25 cellular contexts compared by ENCODE assay signal in the genomic region with DNA sequence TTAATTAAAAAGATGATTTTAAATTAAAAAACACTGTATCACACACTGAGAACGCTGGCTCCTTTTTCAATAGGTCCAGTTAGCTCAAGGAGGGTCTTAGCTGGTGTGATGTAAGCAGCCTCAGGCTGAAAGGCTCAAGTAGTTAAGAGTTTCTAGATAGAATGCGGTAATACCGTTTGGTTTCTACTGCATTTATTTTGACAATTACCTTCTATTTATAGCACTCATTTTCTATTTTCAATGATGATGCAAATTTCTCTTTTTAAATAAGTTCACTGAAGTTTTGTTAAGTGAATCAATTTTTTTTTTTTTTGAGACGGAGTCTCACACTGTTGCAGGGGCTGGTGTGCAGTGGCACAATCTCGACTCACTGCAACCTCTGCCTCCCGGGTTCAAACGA.
DNase-seq lines count a peak whose midpoint lies in the region; ATAC-seq and TF ChIP-seq lines count a peak whose summit lies in the region.
"Had no signal": no experiment of that assay in that cellular context is flagged by ENCODE, and none has a peak within 500 bp of the region (broad histone marks: within the 10 kb centered on the region; RNA-seq: fewer than 3 reads in every experiment).

No MANE protein-coding gene starts in this region.

- no peaks in the 10 kb centered on the region for H3K4me1 ChIP-seq in suprapubic skin
- H3K4me1 ChIP-seq: body of pancreas had no signal

- H3K4me1 Mint-ChIP-seq in activated CD4-positive, alpha-beta memory T cell treated with anti-CD3 and anti-CD28 coated beads, Interleukin-2, amount 10 ng/mL, durations not matched to agents 7 days and 5 days, result peaks cover 60% of the 10 kb centered on the region
- peaks cover 57% of the 10 kb centered on the region for H3K4me1 Mint-ChIP-seq in activated CD4-positive, alpha-beta memory T cell treated with anti-CD3 and anti-CD28 coated beads for 36 hours (ENCODE audit: low read depth)

- H3K9me3 ChIP-seq in suprapubic skin, result no peaks in the 10 kb centered on the region
- H3K9me3 ChIP-seq: body of pancreas, esophagus muscularis mucosa, gastroesophageal sphincter, lower lobe of right lung, stomach, upper lobe of left lung had no signal

- no peak for DNase-seq in activated CD4-positive, alpha-beta memory T cell treated with anti-CD3 and anti-CD28 coated beads, Interleukin-2, amount 10 ng/mL, durations not matched to agents 7 days and 5 days
- DNase-seq in activated CD4-positive, alpha-beta memory T cell treated with anti-CD3 and anti-CD28 coated beads for 36 hours, result no peak
- DNase-seq in NCI-H146 treated with DMSO at 0.1 percent for 48 hours (lab: John Stamatoyannopoulos, UW; ENCODE audit: unreplicated experiment) (no peak), suprapubic skin (ENCODE audit: low spot score in 2 of 2) (no peak)
- DNase-seq: 8988T; activated CD4-positive, alpha-beta T cell treated with anti-CD3 and anti-CD28 coated beads for 36 hours; activated CD8-positive, alpha-beta memory T cell treated with anti-CD3 and anti-CD28 coated beads, Interleukin-2, amount 10 ng/mL, durations not matched to agents 7 days and 5 days; body of pancreas; effector memory CD4-positive, alpha-beta T cell; lower lobe of right lung; NCI-H1417 treated with DMSO at 0.1 percent for 48 hours; NCI-H774; PC-3; retina; SHP77; stimulated activated CD4-positive, alpha-beta T cell treated with anti-CD3 and anti-CD28 coated beads, Interleukin-4, amount 100 ng/mL, for 4 hours; stomach; upper lobe of left lung had no signal

- H3K27me3 Mint-ChIP-seq in activated CD4-positive, alpha-beta memory T cell treated with anti-CD3 and anti-CD28 coated beads, Interleukin-2, amount 10 ng/mL, durations not matched to agents 7 days and 5 days, result no peaks in the 10 kb centered on the region
- no peaks in the 10 kb centered on the region for H3K27me3 Mint-ChIP-seq in activated CD4-positive, alpha-beta memory T cell treated with anti-CD3 and anti-CD28 coated beads for 36 hours
- H3K27me3 Mint-ChIP-seq: activated CD4-positive, alpha-beta T cell treated with anti-CD3 and anti-CD28 coated beads for 36 hours; activated CD8-positive, alpha-beta memory T cell treated with anti-CD3 and anti-CD28 coated beads, Interleukin-2, amount 10 ng/mL, durations not matched to agents 7 days and 5 days; IgD-negative memory B cell had no signal

- no peak overlapping the region for H3K4me3 Mint-ChIP-seq in activated CD4-positive, alpha-beta memory T cell treated with anti-CD3 and anti-CD28 coated beads, Interleukin-2, amount 10 ng/mL, durations not matched to agents 7 days and 5 days
- H3K4me3 Mint-ChIP-seq in activated CD4-positive, alpha-beta memory T cell treated with anti-CD3 and anti-CD28 coated beads for 36 hours, result no peak overlapping the region
- H3K4me3 Mint-ChIP-seq: activated CD4-positive, alpha-beta T cell treated with anti-CD3 and anti-CD28 coated beads for 36 hours; activated CD8-positive, alpha-beta memory T cell treated with anti-CD3 and anti-CD28 coated beads, Interleukin-2, amount 10 ng/mL, durations not matched to agents 7 days and 5 days had no signal

- 81% methylated on average over 7 of the region's 7 CpGs for WGBS in suprapubic skin

- ATAC-seq in GM21390 (IDR thresholded peaks at IDR 0.05; ENCODE audit: unreplicated experiment) (peak; percentile 38), HG03432 (IDR thresholded peaks at IDR 0.05; ENCODE audit: unreplicated experiment) (peak; percentile 51), GM21515 (IDR thresholded peaks at IDR 0.05; ENCODE audit: unreplicated experiment) (no peak), HG03469 (IDR thresholded peaks at IDR 0.05; ENCODE audit: unreplicated experiment) (no peak)
- ATAC-seq: activated CD4-positive, alpha-beta T cell treated with anti-CD3 and anti-CD28 coated beads for 36 hours; activated CD8-positive, alpha-beta memory T cell treated with anti-CD3 and anti-CD28 coated beads, Interleukin-2, amount 10 ng/mL, durations not matched to agents 7 days and 5 days; body of pancreas; gastroesophageal sphincter; lower lobe of right lung; PC-3 had no signal

- no peak overlapping the region for H3K27ac ChIP-seq in suprapubic skin
- H3K27ac ChIP-seq: body of pancreas, esophagus muscularis mucosa, gastroesophageal sphincter, stomach had no signal

- no peaks in the 10 kb centered on the region for H3K9me3 Mint-ChIP-seq in activated CD4-positive, alpha-beta memory T cell treated with anti-CD3 and anti-CD28 coated beads, Interleukin-2, amount 10 ng/mL, durations not matched to agents 7 days and 5 days
- H3K9me3 Mint-ChIP-seq in activated CD4-positive, alpha-beta memory T cell treated with anti-CD3 and anti-CD28 coated beads for 36 hours, result no peaks in the 10 kb centered on the region
- H3K9me3 Mint-ChIP-seq: IgD-negative memory B cell had no signal

- POLR2A ChIA-PET in activated CD4-positive, alpha-beta memory T cell treated with anti-CD3 and anti-CD28 coated beads, Interleukin-2, amount 10 ng/mL, durations not matched to agents 7 days and 5 days (lab: Charles Lee), result interaction anchor here (0.6 to 6.8 kb wide), 6 partner anchors 9 to 86 kb away, joined by 3 to 58 read pairs (median 21); no protein-coding TSS in a partner anchor
- POLR2A ChIA-PET in activated CD4-positive, alpha-beta memory T cell treated with anti-CD3 and anti-CD28 coated beads for 36 hours (lab: Charles Lee), result interaction anchor here (0.7 to 5.6 kb wide), 4 partner anchors 11 to 107 kb away, joined by 3 to 44 read pairs (median 10); no protein-coding TSS in a partner anchor

- H3K36me3 Mint-ChIP-seq in activated CD4-positive, alpha-beta memory T cell treated with anti-CD3 and anti-CD28 coated beads, Interleukin-2, amount 10 ng/mL, durations not matched to agents 7 days and 5 days (ENCODE audit: low read depth), result peaks cover 81% of the 10 kb centered on the region
- peaks cover 45% of the 10 kb centered on the region for H3K36me3 Mint-ChIP-seq in activated CD4-positive, alpha-beta memory T cell treated with anti-CD3 and anti-CD28 coated beads for 36 hours

- no peak for TF ChIP-seq CTCF in suprapubic skin (IDR thresholded peaks at IDR 0.05)

- TF ChIP-seq POLR2A in suprapubic skin (IDR thresholded peaks at IDR 0.05), result no peak

- H3K36me3 ChIP-seq in suprapubic skin, result peaks cover 9% of the 10 kb centered on the region

- CTCF ChIA-PET in activated CD4-positive, alpha-beta memory T cell treated with anti-CD3 and anti-CD28 coated beads, Interleukin-2, amount 10 ng/mL, durations not matched to agents 7 days and 5 days (lab: Charles Lee), result interaction anchor here (2.6 kb wide), 1 partner anchor 11 kb away, joined by 8 read pairs; no protein-coding TSS in a partner anchor
- CTCF ChIA-PET in activated CD4-positive, alpha-beta memory T cell treated with anti-CD3 and anti-CD28 coated beads for 36 hours (lab: Charles Lee), result interaction anchor here (1.1 to 3.5 kb wide), 3 partner anchors 11 to 164 kb away, joined by 3 to 10 read pairs (median 5); no protein-coding TSS in a partner anchor

- no peak overlapping the region for H3K4me3 ChIP-seq in suprapubic skin
- H3K4me3 ChIP-seq: body of pancreas, esophagus muscularis mucosa, gastroesophageal sphincter, lower lobe of right lung, stomach, upper lobe of left lung had no signal

- H3K27me3 ChIP-seq in suprapubic skin, result no peaks in the 10 kb centered on the region
- H3K27me3 ChIP-seq: body of pancreas, gastroesophageal sphincter, stomach, upper lobe of left lung had no signal

- TF ChIP-seq EP300 in suprapubic skin (IDR thresholded peaks at IDR 0.05), result no peak

- intact Hi-C loops in activated CD4-positive, alpha-beta memory T cell treated with anti-CD3 and anti-CD28 coated beads for 36 hours (cut with micrococcal nuclease), result no loop called here

- peak overlapping the region; percentile 3 for H3K27ac Mint-ChIP-seq in activated CD4-positive, alpha-beta memory T cell treated with anti-CD3 and anti-CD28 coated beads, Interleukin-2, amount 10 ng/mL, durations not matched to agents 7 days and 5 days
- H3K27ac Mint-ChIP-seq in activated CD4-positive, alpha-beta memory T cell treated with anti-CD3 and anti-CD28 coated beads for 36 hours, result no peak overlapping the region

Comparison
In these comparisons a context has a peak if more than half of its experiments do, and no peak if none do; other contexts are left out.
1. ATAC-seq: peak in GM21390 (single experiment) and HG03432 (single experiment); none in GM21515 (single experiment) and HG03469 (single experiment).